In genomic region chr7:94053532-94053931, GRCh38 we compare ENCODE assay signal across 22 cellular contexts. TPM values are rescaled to one million over a fixed set of nuclear protein-coding genes. Genes with fewer than 3 reads are reported as not detected.
DNase-seq lines count a peak whose midpoint lies in the region; FAIRE-seq and TF ChIP-seq lines count a peak whose summit lies in the region.
"Had no signal": no experiment of that assay in that cellular context is flagged by ENCODE, and none has a peak within 500 bp of the region (broad histone marks: within the 10 kb centered on the region; RNA-seq: fewer than 3 reads in every experiment).

No MANE protein-coding gene starts in this region.

- H3K9me3 Mint-ChIP-seq in astrocyte (ENCODE audit: unreplicated experiment) (peaks cover 4% of the 10 kb centered on the region), nephron progenitor cell (peaks cover 14% of the 10 kb centered on the region), HFFc6 (no peaks in the 10 kb centered on the region)
- H3K9me3 Mint-ChIP-seq: CD4-positive, alpha-beta T cell had no signal

- H3K4me3 Mint-ChIP-seq in astrocyte (ENCODE audit: unreplicated experiment) (no peak overlapping the region), nephron progenitor cell (no peak overlapping the region), HFFc6 (no peak overlapping the region)
- H3K4me3 Mint-ChIP-seq: CD4-positive, alpha-beta T cell had no signal

- no peaks in the 10 kb centered on the region for H3K27me3 ChIP-seq in astrocyte (ENCODE audit: insufficient read depth, low read length)
- H3K27me3 ChIP-seq: BLaER1, SJSA1 had no signal

- no peak overlapping the region for H2AFZ ChIP-seq in astrocyte (ENCODE audit: low read depth, low read length)

- no peak overlapping the region for H3K27ac ChIP-seq in astrocyte (ENCODE audit: low read depth, low read length)
- H3K27ac ChIP-seq: BLaER1, SJSA1 had no signal

- peak overlapping the region; percentile 47 for H3K27ac Mint-ChIP-seq in astrocyte (ENCODE audit: unreplicated experiment)
- H3K27ac Mint-ChIP-seq in nephron progenitor cell, result no peak overlapping the region
- no peak overlapping the region for H3K27ac Mint-ChIP-seq in HFFc6
- H3K27ac Mint-ChIP-seq: CD4-positive, alpha-beta T cell had no signal

- no peaks in the 10 kb centered on the region for H4K20me1 ChIP-seq in astrocyte (ENCODE audit: insufficient read depth, low read length)
- H4K20me1 ChIP-seq: BLaER1 had no signal

- H3K9me3 ChIP-seq in astrocyte (ENCODE audit: insufficient read depth, low read depth, low read length), result no peaks in the 10 kb centered on the region
- H3K9me3 ChIP-seq: BLaER1, Caco-2, SJSA1 had no signal

- H3K36me3 ChIP-seq in astrocyte (ENCODE audit: insufficient read depth, low read length), result no peaks in the 10 kb centered on the region
- H3K36me3 ChIP-seq: BLaER1, SJSA1 had no signal

- in situ Hi-C loops in ACHN (cut with HindIII; ENCODE audit: low pct_ligation_motif_present, low pct_unique_long_range_greater_than_20kb, low sequenced_read_pairs), result no loop called here
- in situ Hi-C loops in G401 (cut with HindIII; ENCODE audit: low sequenced_read_pairs), result no loop called here

- H3K4me1 ChIP-seq in astrocyte (ENCODE audit: insufficient read depth, low read length), result peaks cover 6% of the 10 kb centered on the region
- H3K4me1 ChIP-seq: Caco-2, SJSA1 had no signal

- peaks cover 24% of the 10 kb centered on the region for H3K4me1 Mint-ChIP-seq in astrocyte (ENCODE audit: low read depth, unreplicated experiment)
- H3K4me1 Mint-ChIP-seq in nephron progenitor cell, result peaks cover 63% of the 10 kb centered on the region
- H3K4me1 Mint-ChIP-seq in HFFc6 (ENCODE audit: low read depth), result peaks cover 35% of the 10 kb centered on the region

- no peak for TF ChIP-seq CTCF in astrocyte (IDR thresholded peaks at IDR 0.05; ENCODE audit: insufficient read depth, low read depth, low read length)
- no peak for TF ChIP-seq CTCF in nephron progenitor cell (IDR thresholded peaks at IDR 0.05)
- no peak for TF ChIP-seq CTCF in HFFc6 (IDR thresholded peaks at IDR 0.05)

- H3K4me2 ChIP-seq in astrocyte (ENCODE audit: low read length), result no peak overlapping the region
- H3K4me2 ChIP-seq: BLaER1 had no signal

- TF ChIP-seq POLR2A in GM12891 (IDR thresholded peaks at IDR 0.05; ENCODE audit: low read depth, low read length), result no peak

- no peaks in the 10 kb centered on the region for H3K79me2 ChIP-seq in astrocyte (ENCODE audit: insufficient read depth, low read length)

- FAIRE-seq in GM12891 (lab: Jason Lieb, UNC) (peak; percentile 51), astrocyte (lab: Jason Lieb, UNC) (no peak), frontal cortex (lab: Jason Lieb, UNC) (no peak)
- FAIRE-seq: A204.1, GM19239, K562 had no signal

- H3K9ac ChIP-seq in astrocyte (ENCODE audit: low read length), result no peak overlapping the region
- H3K9ac ChIP-seq: BLaER1 had no signal

- H3K4me3 ChIP-seq in astrocyte (ENCODE audit: insufficient read depth, low read depth, low read length), result no peak overlapping the region
- H3K4me3 ChIP-seq: BLaER1, K562, SJSA1 had no signal

- H3K36me3 Mint-ChIP-seq in astrocyte (ENCODE audit: low read depth, unreplicated experiment), result no peaks in the 10 kb centered on the region
- peaks cover 16% of the 10 kb centered on the region for H3K36me3 Mint-ChIP-seq in nephron progenitor cell (ENCODE audit: low read depth)
- H3K36me3 Mint-ChIP-seq in HFFc6 (ENCODE audit: low read depth), result peaks cover 5% of the 10 kb centered on the region

- DNase-seq in ACHN (peak; percentile 35), GM12891 (ENCODE audit: insufficient read length, low spot score) (no peak), NCI-H526 treated with DMSO at 0.1 percent for 48 hours (lab: John Stamatoyannopoulos, UW) (peak; percentile 69), astrocyte (ENCODE audit: low read depth) (no peak), frontal cortex (ENCODE audit: low spot score in 2 of 2) (no peak), nephron progenitor cell (no peak), G401 (ENCODE audit: low spot score) (no peak), HFFc6 (no peak)
- DNase-seq: Caco-2; CD4-positive, alpha-beta T cell; DMS 273 treated with DMSO at 0.1 percent for 48 hours; GDM1; H7; MM.1S; NCI-H1092; NCI-H1436 treated with DMSO at 0.1 percent for 48 hours; NCI-H2029 had no signal

- H3K27me3 Mint-ChIP-seq in astrocyte (ENCODE audit: low read depth, unreplicated experiment), result no peaks in the 10 kb centered on the region
- H3K27me3 Mint-ChIP-seq in nephron progenitor cell (ENCODE audit: low read depth, poor library complexity), result no peaks in the 10 kb centered on the region
- H3K27me3 Mint-ChIP-seq in HFFc6 (ENCODE audit: insufficient read depth), result peaks cover 2% of the 10 kb centered on the region; the same call in 1 of the 2 replicates

TF ChIP-seq in GM12891, 5 proteins besides CTCF, POLR2A, EP300 and RAD21:
- TF ChIP-seq TAF1 (IDR thresholded peaks at IDR 0.05; ENCODE audit: low read depth, low read length) (no peak), POU2F2 (IDR thresholded peaks at IDR 0.05; ENCODE audit: low read depth, low read length) (no peak), SPI1 (IDR thresholded peaks at IDR 0.05; ENCODE audit: low read depth, low read length) (no peak), POLR2AphosphoS5 (IDR thresholded peaks at IDR 0.05; ENCODE audit: low read depth, low read length) (no peak), PAX5 (IDR thresholded peaks at IDR 0.05; ENCODE audit: insufficient read depth, low read length, severe bottlenecking) (no peak)
TF ChIP-seq in GM12891: peak in this region for 0.

RNA-seq across cellular contexts. Expression of gene BET1, which starts 49.4 kb away (rescaled TPM):
- polyA plus RNA-seq in GM12891 (2012; ENCODE audit: low read depth, missing spikeins), result 9.7 TPM
- total RNA-seq in astrocyte (37.4 and 38.0 TPM in 2 replicates), frontal cortex (25.7 TPM)
- total RNA-seq in G401 (2014; rRNA removed; shearing (Covaris generic)), result 20.9 and 30.8 TPM in 2 replicates
- 10 to 100 TPM; 26.4 to 36.5 (median 30.5) TPM for total RNA-seq in HFFc6 (2021; fragmentation: NEBNext Ultra II Directional; extraction: Animal tissue kit (Norgen Biotek cat#: 25700))

Comparison
In these comparisons a context has a peak if more than half of its experiments do, and no peak if none do; other contexts are left out.
1. DNase-seq: peak in ACHN (single experiment) and NCI-H526 treated with DMSO at 0.1 percent for 48 hours (single experiment); none in GM12891 (single experiment), astrocyte (single experiment), frontal cortex (0 of 2), nephron progenitor cell (single experiment), G401 (single experiment) and HFFc6 (single experiment).